In the genomic region with DNA sequence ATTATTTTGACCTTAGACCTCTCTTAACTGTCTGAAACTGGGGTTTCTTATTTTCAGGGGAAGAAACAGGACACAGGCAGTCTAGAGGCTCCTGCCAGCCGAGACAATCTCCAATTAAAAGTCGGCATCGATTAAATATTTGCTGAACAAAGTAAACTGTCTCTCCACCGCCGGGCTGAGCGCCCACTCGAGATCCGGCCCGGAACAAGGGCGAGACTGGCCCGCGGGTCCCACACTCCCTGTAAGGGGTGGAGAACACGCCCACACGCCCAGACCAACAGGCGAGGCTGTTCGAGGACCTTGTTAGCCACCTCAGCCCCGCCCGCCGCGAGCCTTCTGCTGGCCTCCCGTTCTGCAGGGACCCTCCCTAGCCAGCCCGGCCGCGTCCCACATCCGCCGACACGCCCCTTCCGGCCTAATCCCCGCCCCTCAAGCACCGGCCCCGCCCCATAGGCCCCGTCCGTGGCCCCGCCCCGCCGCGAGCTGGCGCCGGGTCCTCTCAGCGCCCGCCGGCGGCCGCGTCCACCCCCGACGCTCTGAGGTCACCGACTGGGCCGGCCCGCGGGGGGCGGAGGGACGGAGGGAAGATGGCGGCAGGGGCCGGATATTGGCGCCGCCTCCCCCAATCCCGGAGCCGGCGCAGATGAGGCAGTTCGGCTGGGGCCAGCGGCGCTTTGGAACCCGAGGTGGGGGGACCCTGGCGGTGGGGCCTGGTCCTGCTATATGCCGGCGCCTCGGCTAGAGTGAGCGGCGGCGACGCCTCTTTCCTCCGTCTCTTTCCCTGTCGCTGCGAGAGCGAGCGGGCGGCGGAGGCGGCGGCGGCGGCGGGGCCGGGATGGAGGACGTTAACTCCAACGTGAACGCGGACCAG, we compare ENCODE assay signal across 8 cellular contexts. TPM values are rescaled to one million over a fixed set of nuclear protein-coding genes. Genes with fewer than 3 reads are reported as not detected.
A peak's percentile ranks its signal among the peaks of the same experiment; 100 is the strongest.
DNase-seq lines count a peak whose midpoint lies in the region; ATAC-seq and TF ChIP-seq lines count a peak whose summit lies in the region.

Gene SLAIN2, plus strand, starts transcription at position 625 of the 871 bp plus-strand sequence. Its CDS starts 211 bp downstream, at position 836.

- peaks cover 36% of the 10 kb centered on the region for H3K4me1 ChIP-seq in HUES64 (ENCODE audit: insufficient read depth, low read length)
- peaks cover 32% of the 10 kb centered on the region for H3K4me1 ChIP-seq in OCI-LY1 (ENCODE audit: insufficient read depth, low read length, severe bottlenecking)

- H3K9me2 ChIP-seq in OCI-LY1 (ENCODE audit: low read depth, low read length) = no peaks in the 10 kb centered on the region

- DNase-seq in DMS 273 (lab: John Stamatoyannopoulos, UW; ENCODE audit: unreplicated experiment) (peak; percentile 99), endothelial cell (ENCODE audit: low spot score) (peak; percentile 100), midbrain (lab: John Stamatoyannopoulos, UW) (peak; percentile 98)
- peak; percentile 100 for DNase-seq in activated CD8-positive, alpha-beta memory T cell treated with anti-CD3 and anti-CD28 coated beads, Interleukin-2, amount 50 U/mL, for 48 hours
- DNase-seq in stimulated activated CD8-positive, alpha-beta memory T cell treated with anti-CD3 and anti-CD28 coated beads, Interleukin-2, amount 100 ng/mL, for 1 hour (ENCODE audit: low read depth in 2 of 2) = peak; percentile 98 to 99

- TF ChIP-seq CTCF in OCI-LY1 (IDR thresholded peaks at IDR 0.05; ENCODE audit: low read length) = no peak
- TF ChIP-seq CTCF in endothelial cell (IDR thresholded peaks at IDR 0.05; ENCODE audit: unreplicated experiment) = peak; percentile 75

- peak within 1 kb of the TSS; percentile 94 for H3K27ac Mint-ChIP-seq in endothelial cell (ENCODE audit: unreplicated experiment)

- H4K20me1 ChIP-seq in OCI-LY1 (ENCODE audit: insufficient read depth, low read length) = peaks cover 2% of the 10 kb centered on the region; the same call in 1 of the 2 replicates

- peak within 1 kb of the TSS; percentile 98 for H3K4me3 Mint-ChIP-seq in endothelial cell (ENCODE audit: unreplicated experiment)

- under 1% methylated on average over 89 of the region's 89 CpGs for WGBS in HUES64

- H2AFZ ChIP-seq in OCI-LY1 (ENCODE audit: low read length) = 0 out of 2 replicates have a peak within 1 kb of the TSS, but pooled peaks have one; percentile 87

- H3K4me1 Mint-ChIP-seq in endothelial cell (ENCODE audit: unreplicated experiment) = peaks cover 25% of the 10 kb centered on the region

- peaks cover 6% of the 10 kb centered on the region for H3K27me3 Mint-ChIP-seq in endothelial cell (ENCODE audit: unreplicated experiment)

- H3K9me3 Mint-ChIP-seq in endothelial cell (ENCODE audit: unreplicated experiment) = no peaks in the 10 kb centered on the region

- H3K4me3 ChIP-seq in HUES64 (ENCODE audit: low read length) (peak within 1 kb of the TSS; percentile 97), OCI-LY1 (ENCODE audit: low read depth, low read length, poor library complexity, severe bottlenecking) (peak within 1 kb of the TSS; percentile 91)

- H3K36me3 Mint-ChIP-seq in endothelial cell (ENCODE audit: low read depth, unreplicated experiment) = peaks cover 8% of the 10 kb centered on the region

- H3K9ac ChIP-seq in HUES64 (ENCODE audit: low read depth, low read length) (peak within 1 kb of the TSS; percentile 78), OCI-LY1 (ENCODE audit: low read length) (peak within 1 kb of the TSS; percentile 85)

- H3K9me3 ChIP-seq in HUES64 (ENCODE audit: insufficient read depth, low read depth, low read length) (no peaks in the 10 kb centered on the region), OCI-LY1 (ENCODE audit: low read length) (no peaks in the 10 kb centered on the region)

- peak; percentile 90 for ATAC-seq in GM21447 (IDR thresholded peaks at IDR 0.05; ENCODE audit: unreplicated experiment)

- peak within 1 kb of the TSS; percentile 93 for H3K27ac ChIP-seq in HUES64 (ENCODE audit: low read depth, low read length)
- peak within 1 kb of the TSS; percentile 18 for H3K27ac ChIP-seq in OCI-LY1 (ENCODE audit: low read depth, low read length, poor library complexity, severe bottlenecking)

- H3K36me3 ChIP-seq in HUES64 (ENCODE audit: insufficient read depth, low read length) = no peaks in the 10 kb centered on the region
- H3K36me3 ChIP-seq in OCI-LY1 (ENCODE audit: insufficient read depth, low read length) = no peaks in the 10 kb centered on the region

- H3K79me2 ChIP-seq in OCI-LY1 (ENCODE audit: insufficient read depth, low read length) = peaks cover 36% of the 10 kb centered on the region

- no peaks in the 10 kb centered on the region for H3F3A ChIP-seq in OCI-LY1 (ENCODE audit: insufficient read depth, low read length)

- H3K27me3 ChIP-seq in HUES64 (ENCODE audit: insufficient read depth, low read length) (no peaks in the 10 kb centered on the region), OCI-LY1 (ENCODE audit: insufficient read depth, low read length) (no peaks in the 10 kb centered on the region)

- peak within 1 kb of the TSS; percentile 99 for H3K4me2 ChIP-seq in OCI-LY1 (ENCODE audit: low read length)

RNA-seq across cellular contexts. Expression of gene SLAIN2, which starts in this region (rescaled TPM):
- polyA plus RNA-seq in HUES64 (2013, experiment 1 of 2) = 23.3 TPM
- polyA plus RNA-seq in HUES64 (2013, experiment 2 of 2) = 29.4 TPM
- 54.6 TPM for total RNA-seq in endothelial cell (ENCODE audit: unreplicated experiment)

Comparison
In these comparisons a context has a peak if more than half of its experiments do, and no peak if none do; other contexts are left out.
1. Peak in every context shown above with its lines: DNase-seq, ATAC-seq, H3K4me3 ChIP-seq and H3K27ac ChIP-seq.